In the genomic region with DNA sequence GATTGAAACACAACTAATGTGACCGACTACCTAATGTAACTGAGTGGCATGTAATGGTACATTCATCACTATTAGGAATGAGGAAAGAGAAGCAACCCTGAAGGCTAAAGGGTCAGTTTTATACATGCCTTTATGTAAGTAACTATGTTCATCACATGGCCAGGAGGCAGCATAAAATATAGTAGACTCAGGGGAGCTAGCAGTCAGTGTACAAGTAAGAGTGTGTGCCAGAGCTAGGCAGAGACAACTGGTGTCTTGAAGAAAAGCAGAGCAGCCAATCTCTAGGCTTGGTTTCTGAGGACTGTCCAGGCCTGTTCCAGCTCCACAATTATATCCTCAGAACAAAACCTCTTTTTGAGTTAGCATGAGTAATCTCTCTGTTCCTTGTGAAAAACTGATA, we compare ENCODE assay signal across 10 cellular contexts. TPM values are rescaled to one million over a fixed set of nuclear protein-coding genes. Genes with fewer than 3 reads are reported as not detected.
A peak's percentile ranks its signal among the peaks of the same experiment; 100 is the strongest.
DNase-seq lines count a peak whose midpoint lies in the region; ATAC-seq and TF ChIP-seq lines count a peak whose summit lies in the region.
"Had no signal": no experiment of that assay in that cellular context is flagged by ENCODE, and none has a peak within 500 bp of the region (broad histone marks: within the 10 kb centered on the region; RNA-seq: fewer than 3 reads in every experiment).

No MANE protein-coding gene starts in this region.

- no peak overlapping the region for H3K9ac ChIP-seq in trophoblast cell (ENCODE audit: low read length)

- no peak for DNase-seq in CD8-positive, alpha-beta memory T cell
- no peak for DNase-seq in WTC11 (ENCODE audit: low spot score)
- peak; percentile 49 for DNase-seq in fibroblast of the aortic adventitia (ENCODE audit: low read depth)
- DNase-seq in trophoblast cell, result no peak
- DNase-seq in RPMI8226, result no peak
- DNase-seq: NCI-H1694 treated with DMSO at 0.1 percent for 48 hours had no signal

- H3K14ac ChIP-seq in trophoblast cell (ENCODE audit: low read length), result no peak overlapping the region

- H3K4me1 ChIP-seq in CD8-positive, alpha-beta memory T cell (ENCODE audit: insufficient read depth, low read length), result peaks cover 55% of the 10 kb centered on the region
- peaks cover 4 to 11% of the 10 kb centered on the region in 2 experiments for H3K4me1 ChIP-seq in trophoblast cell (ENCODE audit: control insufficient read depth in 1 of 2, insufficient read depth in 2 of 2, low read length in 2 of 2)

- H3K27me3 Mint-ChIP-seq in CD8-positive, alpha-beta memory T cell, result no peaks in the 10 kb centered on the region
- H3K27me3 Mint-ChIP-seq in WTC11 (ENCODE audit: low read depth), result no peaks in the 10 kb centered on the region

- no peaks in the 10 kb centered on the region for H3K9me3 ChIP-seq in CD8-positive, alpha-beta memory T cell (ENCODE audit: low read length)
- H3K9me3 ChIP-seq in trophoblast cell (ENCODE audit: insufficient read depth, low read depth, low read length), result no peaks in the 10 kb centered on the region

- no peaks in the 10 kb centered on the region for H3K9me3 Mint-ChIP-seq in CD8-positive, alpha-beta memory T cell
- peaks cover 3% of the 10 kb centered on the region for H3K9me3 Mint-ChIP-seq in WTC11

- TF ChIP-seq CTCF in WTC11 (IDR thresholded peaks at IDR 0.05) (no peak), fibroblast of the aortic adventitia (IDR thresholded peaks at IDR 0.05; ENCODE audit: insufficient read depth, low read length) (no peak)

- peaks cover under 1 to 20% (median 5%) of the 10 kb centered on the region in 3 donors for H3K36me3 Mint-ChIP-seq in CD8-positive, alpha-beta memory T cell
- H3K36me3 Mint-ChIP-seq in WTC11, result peaks cover 10% of the 10 kb centered on the region

- no peak overlapping the region for H3K23ac ChIP-seq in trophoblast cell (ENCODE audit: low read length)

- H4K91ac ChIP-seq in trophoblast cell (ENCODE audit: low read depth, low read length), result no peak overlapping the region

- H2BK120ac ChIP-seq in trophoblast cell (ENCODE audit: insufficient read depth, low read length, poor library complexity), result no peak overlapping the region

- peaks cover 14% of the 10 kb centered on the region for H3K79me2 ChIP-seq in trophoblast cell (ENCODE audit: control insufficient read depth, insufficient read depth, low read length, poor library complexity)

- POLR2A ChIA-PET in CD8-positive, alpha-beta memory T cell (lab: Charles Lee), result no interaction called here
- POLR2A ChIA-PET in WTC11 (lab: Charles Lee), result no interaction called here

- no peak overlapping the region for H4K12ac ChIP-seq in trophoblast cell (ENCODE audit: low read depth, low read length)

- H4K8ac ChIP-seq in trophoblast cell (ENCODE audit: low read depth, low read length), result no peak overlapping the region

- no peak overlapping the region for H3K18ac ChIP-seq in trophoblast cell (ENCODE audit: low read length)

- no peaks in the 10 kb centered on the region for H3K36me3 ChIP-seq in CD8-positive, alpha-beta memory T cell (ENCODE audit: insufficient read depth, low read length)
- peaks cover 0 to 2% of the 10 kb centered on the region in 2 experiments for H3K36me3 ChIP-seq in trophoblast cell (ENCODE audit: control insufficient read depth in 1 of 2, insufficient read depth in 2 of 2, low read length in 2 of 2)

- H3K27me3 ChIP-seq in CD8-positive, alpha-beta memory T cell (ENCODE audit: insufficient read depth, low read length, poor library complexity, severe bottlenecking), result no peaks in the 10 kb centered on the region
- no peaks in the 10 kb centered on the region for H3K27me3 ChIP-seq in trophoblast cell (ENCODE audit: insufficient read depth, low read length)

- no peak overlapping the region for H2BK5ac ChIP-seq in trophoblast cell (ENCODE audit: low read depth, low read length, poor library complexity)

- no peak overlapping the region for H3K4ac ChIP-seq in trophoblast cell (ENCODE audit: low read depth, low read length)

- H2AK5ac ChIP-seq in trophoblast cell (ENCODE audit: low read length), result no peak overlapping the region

- peak overlapping the region; percentile 15 to 91 (median 64) for H3K27ac Mint-ChIP-seq in CD8-positive, alpha-beta memory T cell
- H3K27ac Mint-ChIP-seq in WTC11, result peak overlapping the region; percentile 61; the same call in 1 of the 2 replicates

- peaks cover 7% of the 10 kb centered on the region for H3K79me1 ChIP-seq in trophoblast cell (ENCODE audit: low read length)

- ATAC-seq in WTC11 (no peak), HG03439 (IDR thresholded peaks at IDR 0.05; ENCODE audit: unreplicated experiment) (no peak), HG03460 (IDR thresholded peaks at IDR 0.05; ENCODE audit: unreplicated experiment) (no peak), GM21526 (IDR thresholded peaks at IDR 0.05; ENCODE audit: low FRiP score, unreplicated experiment) (no peak)

- no peak overlapping the region for H3K4me2 ChIP-seq in trophoblast cell (ENCODE audit: low read length)

- H2BK12ac ChIP-seq in trophoblast cell (ENCODE audit: low read length), result no peak overlapping the region

- peak overlapping the region; percentile 14 for H3K4me3 ChIP-seq in CD8-positive, alpha-beta memory T cell (ENCODE audit: low read length)
- H3K4me3 ChIP-seq in fibroblast of the aortic adventitia (ENCODE audit: low read depth, low read length), result no peak overlapping the region
- H3K4me3 ChIP-seq in trophoblast cell (ENCODE audit: low read depth, low read length), result no peak overlapping the region
- H3K4me3 ChIP-seq: SK-N-MC had no signal

- peaks cover 70 to 96% (median 92%) of the 10 kb centered on the region in 3 donors for H3K4me1 Mint-ChIP-seq in CD8-positive, alpha-beta memory T cell
- peaks cover 77% of the 10 kb centered on the region for H3K4me1 Mint-ChIP-seq in WTC11

- H2AFZ ChIP-seq in trophoblast cell (ENCODE audit: insufficient read depth, low read length, poor library complexity), result no peak overlapping the region

- CTCF ChIA-PET in CD8-positive, alpha-beta memory T cell (lab: Charles Lee), result no interaction called here
- CTCF ChIA-PET in WTC11 (lab: Charles Lee), result interaction anchor here (0.6 kb wide), 1 partner anchor 9 kb away, joined by 3 read pairs; no protein-coding TSS in a partner anchor

- peak overlapping the region in 6 of 7 donors; percentile 30 to 75 (median 54) for H3K4me3 Mint-ChIP-seq in CD8-positive, alpha-beta memory T cell
- no peak overlapping the region for H3K4me3 Mint-ChIP-seq in WTC11

- WGBS in trophoblast cell (ENCODE audit: extremely low coverage, insufficient coverage, insufficient read length), result no CpG with 5 or more reads among the region's 1 CpG

- H3K27ac ChIP-seq in CD8-positive, alpha-beta memory T cell (ENCODE audit: low read depth, low read length), result no peak overlapping the region
- peak overlapping the region; percentile 40 for H3K27ac ChIP-seq in trophoblast cell (ENCODE audit: low read depth, low read length)
- H3K27ac ChIP-seq: SK-N-MC had no signal

TF ChIP-seq in WTC11, 78 proteins besides CTCF, POLR2A, EP300 and RAD21:
- no peak for TF ChIP-seq NFE2L1 (CRISPR knock-in tag; IDR thresholded peaks at IDR 0.05)
- no peak for TF ChIP-seq TP53 (CRISPR knock-in tag; IDR thresholded peaks at IDR 0.05)
- no peak for TF ChIP-seq ZNF512 (CRISPR knock-in tag; IDR thresholded peaks at IDR 0.05; ENCODE audit: borderline replicate concordance)
- TF ChIP-seq IRF2 (CRISPR knock-in tag; IDR thresholded peaks at IDR 0.05; ENCODE audit: borderline replicate concordance, low read depth), result no peak
- no peak for TF ChIP-seq JAZF1 (CRISPR knock-in tag; IDR thresholded peaks at IDR 0.05)
- no peak for TF ChIP-seq SMAD3 (CRISPR knock-in tag; IDR thresholded peaks at IDR 0.05; ENCODE audit: borderline replicate concordance)

RNA-seq across cellular contexts. Expression of gene SMAD2, which starts 18.1 kb away (rescaled TPM):
- 100 to 1,000 TPM; 337 to 343 TPM for total RNA-seq in CD8-positive, alpha-beta memory T cell
- polyA plus RNA-seq in CD8-positive, alpha-beta memory T cell, result 97.8 TPM
- total RNA-seq in WTC11 (2021) (104 to 105 TPM (median 105 TPM) in 3 replicates), fibroblast of the aortic adventitia (ENCODE audit: low replicate concordance) (58.7 and 118 TPM in 2 replicates)
- 67.3 and 70.4 TPM in 2 replicates for polyA plus RNA-seq in trophoblast cell (2013)
